ENCODE assay signal across 16 cellular contexts in genomic region chr5:96096724-96097123, GRCh38.
DNase-seq lines count a peak whose midpoint lies in the region; ATAC-seq and TF ChIP-seq lines count a peak whose summit lies in the region.
"Had no signal": no experiment of that assay in that cellular context is flagged by ENCODE, and none has a peak within 500 bp of the region (broad histone marks: within the 10 kb centered on the region; RNA-seq: fewer than 3 reads in every experiment).

No MANE protein-coding gene starts in this region.

- no peak overlapping the region for H2AFZ ChIP-seq in GM23248

- no peaks in the 10 kb centered on the region for H3K36me3 ChIP-seq in A673 (ENCODE audit: insufficient read depth, low read length, poor library complexity, severe bottlenecking)
- no peaks in the 10 kb centered on the region for H3K36me3 ChIP-seq in GM23248 (ENCODE audit: low read depth)
- H3K36me3 ChIP-seq in Panc1 (ENCODE audit: control insufficient read depth, insufficient read depth, low read length) = no peaks in the 10 kb centered on the region

- POLR2A ChIA-PET in A673 (lab: Charles Lee; ENCODE audit: low non-redundant PET) (no interaction called here), Panc1 (lab: Charles Lee) (no interaction called here)

- H3K9ac ChIP-seq in GM23248 = no peak overlapping the region

- H3K27me3 ChIP-seq in A673 (replicated peaks; ENCODE audit: insufficient read depth, low read depth, low read length, poor library complexity) (no peaks in the 10 kb centered on the region), GM23248 (replicated peaks; ENCODE audit: insufficient read depth) (no peaks in the 10 kb centered on the region), Panc1 (ENCODE audit: control insufficient read depth, insufficient read depth, low read length) (no peaks in the 10 kb centered on the region)

- no peaks in the 10 kb centered on the region for H4K20me1 ChIP-seq in GM23248 (ENCODE audit: insufficient read depth)

- intact Hi-C loops in A673 (cut with micrococcal nuclease; ENCODE audit: unreplicated experiment) (no loop called here), Panc1 (cut with micrococcal nuclease; ENCODE audit: unreplicated experiment) (no loop called here), natural killer cell (cut with micrococcal nuclease) (no loop called here)

- no peaks in the 10 kb centered on the region for H3K4me1 Mint-ChIP-seq in natural killer cell
- H3K4me1 Mint-ChIP-seq: T-cell had no signal

- no peaks in the 10 kb centered on the region for H3K36me3 Mint-ChIP-seq in natural killer cell
- H3K36me3 Mint-ChIP-seq: T-cell had no signal

- H3K27ac Mint-ChIP-seq in natural killer cell = no peak overlapping the region
- H3K27ac Mint-ChIP-seq: CD4-positive, alpha-beta T cell; H9; T-cell had no signal

- H3K9me3 Mint-ChIP-seq in natural killer cell = no peaks in the 10 kb centered on the region

- CTCF ChIA-PET in A673 (lab: Charles Lee) = no interaction called here
- CTCF ChIA-PET in Panc1 (lab: Charles Lee) = no interaction called here

- DNase-seq in A673 (ENCODE audit: low spot score) (peak; percentile 47), GM23248 (peak; percentile 82), Panc1 (ENCODE audit: low read depth, low spot score) (no peak), fibroblast of mammary gland (ENCODE audit: low read depth) (peak; percentile 63), hippocampal formation (lab: John Stamatoyannopoulos, UW) (no peak), natural killer cell (no peak), NCI-H2081 (lab: John Stamatoyannopoulos, UW) (no peak)
- DNase-seq: CD4-positive, alpha-beta T cell; DND-41; H9; NCI-H1105; NCI-H187; NCI-H2171; T-cell had no signal

- H3K9me3 ChIP-seq in A673 (ENCODE audit: low read depth, low read length, poor library complexity, severe bottlenecking) (no peaks in the 10 kb centered on the region), GM23248 (ENCODE audit: low read depth) (no peaks in the 10 kb centered on the region), Panc1 (ENCODE audit: control insufficient read depth, insufficient read depth, low read depth, low read length) (no peaks in the 10 kb centered on the region)

- in situ Hi-C loops in GM23248 (cut with MboI) (no loop called here), Panc1 (cut with HindIII; ENCODE audit: low pct_unique_long_range_greater_than_20kb, low sequenced_read_pairs) (no loop called here)

- H3F3A ChIP-seq in GM23248 (ENCODE audit: insufficient read depth) = peaks cover 31% of the 10 kb centered on the region

- no peak overlapping the region for H3K4me3 Mint-ChIP-seq in natural killer cell
- H3K4me3 Mint-ChIP-seq: CD4-positive, alpha-beta T cell; H9; T-cell had no signal

- H3K4me3 ChIP-seq in A673 (ENCODE audit: low read depth, low read length, poor library complexity, severe bottlenecking) = no peak overlapping the region
- H3K4me3 ChIP-seq in GM23248 = no peak overlapping the region
- no peak overlapping the region for H3K4me3 ChIP-seq in Panc1 (ENCODE audit: low read depth in 2 of 2, low read length in 2 of 2)
- no peak overlapping the region for H3K4me3 ChIP-seq in fibroblast of mammary gland (ENCODE audit: control insufficient read depth, low read depth, low read length)

- H3K79me2 ChIP-seq in GM23248 (ENCODE audit: insufficient read depth) = no peaks in the 10 kb centered on the region

- no peak overlapping the region for H3K27ac ChIP-seq in A673 (ENCODE audit: low read depth, low read length, poor library complexity, severe bottlenecking)
- peak overlapping the region; percentile 37 for H3K27ac ChIP-seq in GM23248
- peak overlapping the region; percentile 84; the same call in 1 of the 2 replicates for H3K27ac ChIP-seq in Panc1 (ENCODE audit: low read length)
- H3K27ac ChIP-seq: RWPE1 had no signal

- BruUV-seq in A673 (replicated peaks; lab: Mats Ljungman, UMichigan) (no TSS peak), Panc1 (replicated peaks; lab: Mats Ljungman, UMichigan) (no TSS peak)

- TF ChIP-seq CTCF in A673 (conservative IDR thresholded peaks at IDR 0.05; ENCODE audit: low read depth, low read length) = no peak
- TF ChIP-seq CTCF in Panc1 (IDR thresholded peaks at IDR 0.05) = no peak
- peak; percentile 2 for TF ChIP-seq CTCF in fibroblast of mammary gland (conservative IDR thresholded peaks at IDR 0.05; ENCODE audit: control insufficient read depth, insufficient read depth, low read depth, low read length)
- TF ChIP-seq CTCF in natural killer cell (IDR thresholded peaks at IDR 0.05) = no peak

- ATAC-seq in Panc1 (no peak), natural killer cell (no peak), GM18519 (IDR thresholded peaks at IDR 0.05; ENCODE audit: low FRiP score, unreplicated experiment) (no peak)
- ATAC-seq: T-cell had no signal

- H3K4me1 ChIP-seq in A673 (ENCODE audit: insufficient read depth, low read length, poor library complexity, severe bottlenecking) = no peaks in the 10 kb centered on the region
- peaks cover 29% of the 10 kb centered on the region for H3K4me1 ChIP-seq in GM23248 (ENCODE audit: insufficient read depth)
- peaks cover 22% of the 10 kb centered on the region for H3K4me1 ChIP-seq in Panc1 (ENCODE audit: control insufficient read depth, insufficient read depth, low read length)

- H3K27me3 Mint-ChIP-seq in natural killer cell (ENCODE audit: low read depth in 2 of 2) = peaks cover 3 to 7% of the 10 kb centered on the region in 2 donors
- H3K27me3 Mint-ChIP-seq: CD4-positive, alpha-beta T cell; T-cell had no signal

- peak overlapping the region; percentile 28 for H3K4me2 ChIP-seq in GM23248 (ENCODE audit: unreplicated experiment)

- no peaks in the 10 kb centered on the region for H3K9me2 ChIP-seq in GM23248 (ENCODE audit: insufficient read depth)

- WGBS in GM23248 (ENCODE audit: low coverage in 1 of 2, low lambda C conversion rate in 2 of 2, missing lambda C conversion rate in 2 of 2), 2 experiments = 28 to 34% methylated on average over 2 of the region's 2 CpGs

Comparison
In these comparisons a context has a peak if more than half of its experiments do, and no peak if none do; other contexts are left out.
1. DNase-seq: peak in A673 (single experiment), GM23248 (single experiment) and fibroblast of mammary gland (single experiment); none in Panc1 (single experiment), hippocampal formation (0 of 2), natural killer cell (single experiment) and NCI-H2081 (0 of 2).